Comparison of ENCODE assay signal across 1 cellular context in genomic region chr7:111459757-111460280, GRCh38.
TF ChIP-seq lines count a peak whose summit lies in the region.

No MANE protein-coding gene starts in this region.

TF ChIP-seq in K562, 482 proteins besides CTCF, POLR2A, EP300 and RAD21 (continued from another document):
- TF ChIP-seq ZBTB40 (IDR thresholded peaks at IDR 0.05) (peak; percentile 81), ZBTB40 (CRISPR knock-in tag; IDR thresholded peaks at IDR 0.05) (no peak), ZNF232 (CRISPR knock-in tag; IDR thresholded peaks at IDR 0.05) (no peak), ARNT (IDR thresholded peaks at IDR 0.05) (no peak), KAT8 (IDR thresholded peaks at IDR 0.05; ENCODE audit: low read depth) (0 out of 2 replicates have a peak, but pooled peaks have one; percentile 7), CHD1 (IDR thresholded peaks at IDR 0.05; ENCODE audit: low read length) (no peak), KLF16 (IDR thresholded peaks at IDR 0.05) (no peak), ZFX (CRISPR knock-in tag; IDR thresholded peaks at IDR 0.05) (no peak), ZNF592 (IDR thresholded peaks at IDR 0.05) (no peak), PHF8 (IDR thresholded peaks at IDR 0.05; ENCODE audit: borderline replicate concordance, low read length) (no peak), MAFG (tag; conservative IDR thresholded peaks at IDR 0.05) (peak; percentile 40; the same call in 1 of the 2 replicates), CEBPB (tag; IDR thresholded peaks at IDR 0.05) (peak; percentile 69), LEF1 (IDR thresholded peaks at IDR 0.05) (0 out of 2 replicates have a peak, but pooled peaks have one; percentile 21), PML (IDR thresholded peaks at IDR 0.05; ENCODE audit: low read length) (no peak), NFE2 (IDR thresholded peaks at IDR 0.05; ENCODE audit: low read depth) (peak; percentile 17; the same call in 1 of the 2 replicates), VEZF1 (CRISPR knock-in tag; IDR thresholded peaks at IDR 0.05) (no peak), RB1 (IDR thresholded peaks at IDR 0.05; ENCODE audit: low read depth) (no peak), PKNOX1 (IDR thresholded peaks at IDR 0.05) (peak; percentile 13; the same call in 1 of the 2 replicates), RUNX1 (IDR thresholded peaks at IDR 0.05; ENCODE audit: low read depth) (no peak), CXXC5 (CRISPR knock-in tag; IDR thresholded peaks at IDR 0.05) (peak; percentile 21; the same call in 1 of the 2 replicates), HMGN3 (IDR thresholded peaks at IDR 0.05; ENCODE audit: borderline replicate concordance, extremely low read depth, insufficient read length, low read depth, low read length) (no peak), MYNN (IDR thresholded peaks at IDR 0.05) (peak; percentile 52; the same call in 1 of the 2 replicates), MYNN (CRISPR knock-in tag; IDR thresholded peaks at IDR 0.05) (no peak), RHOXF2B (CRISPR knock-in tag; conservative IDR thresholded peaks at IDR 0.05) (no peak), PHTF2 (CRISPR knock-in tag; IDR thresholded peaks at IDR 0.05) (no peak), NONO (IDR thresholded peaks at IDR 0.05; ENCODE audit: low read depth in 2 of 2, low read length in 1 of 2) (no peak), PTBP1 (IDR thresholded peaks at IDR 0.05; ENCODE audit: low read depth, low read length) (no peak), SMAD1 (IDR thresholded peaks at IDR 0.05; ENCODE audit: low read depth, low read length, partially characterized antibody) (no peak), ELK3 (CRISPR knock-in tag; IDR thresholded peaks at IDR 0.05) (no peak), NUFIP1 (IDR thresholded peaks at IDR 0.05; ENCODE audit: partially characterized antibody) (no peak), CBFA2T2 (conservative IDR thresholded peaks at IDR 0.05) (no peak), EGR1 (conservative IDR thresholded peaks at IDR 0.05) (peak; percentile 48)
TF ChIP-seq in K562: peak in this region for 10.
